ENCODE assay signal across 16 cellular contexts in genomic region chr1:192974701-192975100, GRCh38.
DNase-seq lines count a peak whose midpoint lies in the region; ATAC-seq and TF ChIP-seq lines count a peak whose summit lies in the region.
"Had no signal": no experiment of that assay in that cellular context is flagged by ENCODE, and none has a peak within 500 bp of the region (broad histone marks: within the 10 kb centered on the region; RNA-seq: fewer than 3 reads in every experiment).

No MANE protein-coding gene starts in this region.

- H3K36me3 ChIP-seq in mesenchymal stem cell (ENCODE audit: control insufficient read depth in 1 of 2, insufficient read depth in 2 of 2, low read depth in 1 of 2, low read length in 2 of 2): no peaks in the 10 kb centered on the region
- peaks cover 3% of the 10 kb centered on the region for H3K36me3 ChIP-seq in left ventricle myocardium inferior
- H3K36me3 ChIP-seq: upper lobe of left lung, WERI-Rb-1 had no signal

- no peak overlapping the region for H2AK5ac ChIP-seq in mesenchymal stem cell (ENCODE audit: low read length, severe bottlenecking)

- no peak overlapping the region for H3K9ac ChIP-seq in mesenchymal stem cell (ENCODE audit: low read length)

- H3K27me3 ChIP-seq in mesenchymal stem cell (ENCODE audit: control insufficient read depth in 1 of 2, insufficient read depth in 1 of 2, low read length in 2 of 2): no peaks in the 10 kb centered on the region
- no peaks in the 10 kb centered on the region for H3K27me3 ChIP-seq in left ventricle myocardium inferior (ENCODE audit: low read depth)
- H3K27me3 ChIP-seq: upper lobe of left lung had no signal

- no peak overlapping the region for H3K18ac ChIP-seq in mesenchymal stem cell (ENCODE audit: low read depth in 1 of 2, low read length in 2 of 2)

- no peaks in the 10 kb centered on the region for H3K79me1 ChIP-seq in mesenchymal stem cell (replicated peaks; ENCODE audit: low read length, poor library complexity, severe bottlenecking)

- no peak overlapping the region for H4K91ac ChIP-seq in mesenchymal stem cell (ENCODE audit: low read length)

- H2AFZ ChIP-seq in mesenchymal stem cell (ENCODE audit: low read depth, low read length): no peak overlapping the region

- H3K4me2 ChIP-seq in mesenchymal stem cell (ENCODE audit: low read length, poor library complexity, severe bottlenecking): no peak overlapping the region

- H4K8ac ChIP-seq in mesenchymal stem cell (ENCODE audit: low read length): no peak overlapping the region

- H2BK5ac ChIP-seq in mesenchymal stem cell (ENCODE audit: low read depth, low read length, poor library complexity, severe bottlenecking): no peak overlapping the region

- no peak overlapping the region for H3K23ac ChIP-seq in mesenchymal stem cell (ENCODE audit: low read length in 2 of 2)

- H2BK15ac ChIP-seq in mesenchymal stem cell (ENCODE audit: low read depth, poor library complexity, severe bottlenecking): no peak overlapping the region

- H3K9me3 ChIP-seq in mesenchymal stem cell (ENCODE audit: control insufficient read depth, low read length) (no peaks in the 10 kb centered on the region), left ventricle myocardium inferior (replicated peaks) (no peaks in the 10 kb centered on the region)
- H3K9me3 ChIP-seq: upper lobe of left lung had no signal

- H3K27ac ChIP-seq in epithelial cell of prostate (peak overlapping the region; percentile 69), mesenchymal stem cell (ENCODE audit: low read length, poor library complexity, severe bottlenecking) (peak overlapping the region; percentile 71), left ventricle myocardium inferior (replicated peaks) (no peak overlapping the region)
- H3K27ac ChIP-seq: skin epidermis, upper lobe of left lung, WERI-Rb-1 had no signal

- no peak overlapping the region for H3K14ac ChIP-seq in mesenchymal stem cell (ENCODE audit: low read length in 2 of 2)

- no peak overlapping the region for H2BK12ac ChIP-seq in mesenchymal stem cell (ENCODE audit: low read length in 2 of 2)

- H3K4me1 ChIP-seq in mesenchymal stem cell (ENCODE audit: control insufficient read depth, insufficient read depth, low read depth, low read length) (peaks cover 2% of the 10 kb centered on the region), left ventricle myocardium inferior (no peaks in the 10 kb centered on the region)
- H3K4me1 ChIP-seq: upper lobe of left lung had no signal

- H2BK120ac ChIP-seq in mesenchymal stem cell (ENCODE audit: low read depth, low read length): no peak overlapping the region

- H3K4me3 ChIP-seq in mesenchymal stem cell (ENCODE audit: insufficient read depth in 1 of 2, low read depth in 1 of 2, low read length in 2 of 2): no peak overlapping the region
- H3K4me3 ChIP-seq in left ventricle myocardium inferior: no peak overlapping the region
- H3K4me3 ChIP-seq: skin epidermis, upper lobe of left lung had no signal

- ATAC-seq in GM19023 (IDR thresholded peaks at IDR 0.05; ENCODE audit: unreplicated experiment): no peak

- no peak for TF ChIP-seq CTCF in left ventricle myocardium inferior (IDR thresholded peaks at IDR 0.05; ENCODE audit: borderline replicate concordance)

- no peak overlapping the region for H3K4ac ChIP-seq in mesenchymal stem cell (ENCODE audit: low read depth in 1 of 2, low read length in 2 of 2)

- DNase-seq in AG20443 (ENCODE audit: low spot score) (peak; percentile 11), HS-5 (ENCODE audit: low read depth) (peak; percentile 56), epithelial cell of prostate (ENCODE audit: low read depth, low spot score) (peak; percentile 41), mesenchymal stem cell (peak; percentile 6), globus pallidus (ENCODE audit: low spot score) (no peak), left ventricle myocardium inferior (no peak)
- no peak for DNase-seq in activated CD4-positive, alpha-beta T cell treated with anti-CD3 and anti-CD28 coated beads for 48 hours
- DNase-seq: AML-193, DMS 273 treated with DMSO at 0.1 percent for 48 hours, NCI-H187 treated with DMSO at 0.1 percent for 48 hours, NCI-H510A, SW 1271, upper lobe of left lung, WERI-Rb-1 had no signal

- intact Hi-C loops in left ventricle myocardium inferior (cut with micrococcal nuclease): loop anchor here (5.0 kb wide), 1 partner anchor 588 kb away; no protein-coding TSS in a partner anchor

Comparison
In these comparisons a context has a peak if more than half of its experiments do, and no peak if none do; other contexts are left out.
1. DNase-seq: peak in AG20443 (single experiment), HS-5 (single experiment), epithelial cell of prostate (single experiment) and mesenchymal stem cell (single experiment); none in activated CD4-positive, alpha-beta T cell treated with anti-CD3 and anti-CD28 coated beads for 48 hours (single experiment), globus pallidus (single experiment) and left ventricle myocardium inferior (single experiment).